ENCODE assay signal across 18 cellular contexts in genomic region chr3:157363393-157363792, GRCh38.
DNase-seq lines count a peak whose midpoint lies in the region; TF ChIP-seq lines count a peak whose summit lies in the region.
"Had no signal": no experiment of that assay in that cellular context is flagged by ENCODE, and none has a peak within 500 bp of the region (broad histone marks: within the 10 kb centered on the region; RNA-seq: fewer than 3 reads in every experiment).

No MANE protein-coding gene starts in this region.

- 89% methylated on average over 3 of the region's 3 CpGs for WGBS in smooth muscle cell (ENCODE audit: low lambda C conversion rate)

- peak overlapping the region; percentile 48 for H3K9ac ChIP-seq in adipocyte (ENCODE audit: low read length)
- H3K9ac ChIP-seq in fibroblast of lung (ENCODE audit: insufficient read depth, low read length), result no peak overlapping the region
- no peak overlapping the region for H3K9ac ChIP-seq in smooth muscle cell (ENCODE audit: low read depth)

- H3K4me1 ChIP-seq in ACC112 (ENCODE audit: control insufficient read depth, insufficient read depth, low read length, unreplicated experiment) (peaks cover 68% of the 10 kb centered on the region), adipocyte (ENCODE audit: control insufficient read depth, insufficient read depth, low read length) (peaks cover 61% of the 10 kb centered on the region), fibroblast of lung (ENCODE audit: control insufficient read depth, extremely low read depth, insufficient read depth, low read length) (peaks cover 2% of the 10 kb centered on the region), osteoblast (ENCODE audit: insufficient read depth, low read length) (peaks cover 37% of the 10 kb centered on the region), smooth muscle cell (ENCODE audit: low read depth) (peaks cover 4% of the 10 kb centered on the region)

- intact Hi-C loops in activated CD4-positive, alpha-beta memory T cell treated with anti-CD3 and anti-CD28 coated beads for 36 hours (cut with micrococcal nuclease), result no loop called here

- H3K36me3 ChIP-seq in ACC112 (ENCODE audit: insufficient read depth, low read length), result no peaks in the 10 kb centered on the region
- no peaks in the 10 kb centered on the region for H3K36me3 ChIP-seq in adipocyte (ENCODE audit: control insufficient read depth, insufficient read depth, low read length, severe bottlenecking)
- no peaks in the 10 kb centered on the region for H3K36me3 ChIP-seq in fibroblast of lung (ENCODE audit: control insufficient read depth, insufficient read depth, low read length)
- H3K36me3 ChIP-seq in osteoblast (ENCODE audit: insufficient read depth, low read length), result peaks cover 10% of the 10 kb centered on the region
- H3K36me3 ChIP-seq in smooth muscle cell (ENCODE audit: low read depth), result no peaks in the 10 kb centered on the region

- H3K27me3 ChIP-seq in ACC112 (ENCODE audit: insufficient read depth, low read length) (no peaks in the 10 kb centered on the region), adipocyte (replicated peaks; ENCODE audit: control insufficient read depth, insufficient read depth, low read length) (no peaks in the 10 kb centered on the region), fibroblast of lung (ENCODE audit: control insufficient read depth, insufficient read depth, low read length) (no peaks in the 10 kb centered on the region), osteoblast (ENCODE audit: insufficient read depth, low read length) (no peaks in the 10 kb centered on the region), smooth muscle cell (ENCODE audit: low read depth) (no peaks in the 10 kb centered on the region)

- no peaks in the 10 kb centered on the region for H3K79me2 ChIP-seq in ACC112 (ENCODE audit: control insufficient read depth, insufficient read depth, low read length, unreplicated experiment)
- no peaks in the 10 kb centered on the region for H3K79me2 ChIP-seq in fibroblast of lung (ENCODE audit: control insufficient read depth, insufficient read depth, low read length)
- peaks cover 2% of the 10 kb centered on the region for H3K79me2 ChIP-seq in osteoblast (ENCODE audit: insufficient read depth, low read length)
- no peaks in the 10 kb centered on the region for H3K79me2 ChIP-seq in smooth muscle cell (ENCODE audit: low read depth)

- POLR2A ChIA-PET in activated CD4-positive, alpha-beta memory T cell treated with anti-CD3 and anti-CD28 coated beads for 36 hours (lab: Charles Lee), result interaction anchor here (0.6 kb wide), 1 partner anchor 44 kb away, joined by 3 read pairs; no protein-coding TSS in a partner anchor

- CTCF ChIA-PET in activated CD4-positive, alpha-beta memory T cell treated with anti-CD3 and anti-CD28 coated beads for 36 hours (lab: Charles Lee), result interaction anchor here (0.6 kb wide), 1 partner anchor 163 kb away, joined by 3 read pairs; no protein-coding TSS in a partner anchor

- peak; percentile 43 for DNase-seq in adipocyte (ENCODE audit: low read depth)
- peak in 1 of 2 donors; percentile 51 for DNase-seq in fibroblast of lung (ENCODE audit: low read depth in 2 of 2)
- DNase-seq in osteoblast (ENCODE audit: insufficient read length, low spot score, missing footprints), result no peak
- no peak for DNase-seq in DMS153 (lab: John Stamatoyannopoulos, UW)
- no peak for DNase-seq in activated CD4-positive, alpha-beta memory T cell treated with anti-CD3 and anti-CD28 coated beads for 36 hours
- no peak for DNase-seq in NCI-H446 treated with DMSO at 0.1 percent for 48 hours (lab: John Stamatoyannopoulos, UW)
- no peak for DNase-seq in smooth muscle cell (lab: John Stamatoyannopoulos, UW; ENCODE audit: unreplicated experiment)
- DNase-seq: 8988T; C1 segment of cervical spinal cord; Calu3; CD4-positive, alpha-beta T cell; DMS 273 treated with DMSO at 0.1 percent for 48 hours; DMS79; H7 had no signal

- no peaks in the 10 kb centered on the region for H3K27me3 Mint-ChIP-seq in activated CD4-positive, alpha-beta memory T cell treated with anti-CD3 and anti-CD28 coated beads for 36 hours
- H3K27me3 Mint-ChIP-seq: B cell; CD4-positive, alpha-beta T cell had no signal

- no peak overlapping the region for H3K4me3 Mint-ChIP-seq in activated CD4-positive, alpha-beta memory T cell treated with anti-CD3 and anti-CD28 coated beads for 36 hours
- H3K4me3 Mint-ChIP-seq: B cell; CD4-positive, alpha-beta T cell; GM23338 had no signal

- H3K9me3 ChIP-seq in adipocyte (ENCODE audit: control insufficient read depth, low read length) (no peaks in the 10 kb centered on the region), fibroblast of lung (ENCODE audit: control insufficient read depth, insufficient read depth, low read depth, low read length) (no peaks in the 10 kb centered on the region), osteoblast (ENCODE audit: low read depth, low read length) (no peaks in the 10 kb centered on the region), smooth muscle cell (replicated peaks; ENCODE audit: low read depth) (no peaks in the 10 kb centered on the region)

- H3K4me3 ChIP-seq in ACC112 (ENCODE audit: low read depth, low read length) (peak overlapping the region; percentile 57), adipocyte (ENCODE audit: low read length) (peak overlapping the region; percentile 14), fibroblast of lung (replicated peaks in 1 of 4; ENCODE audit: control extremely low read depth in 1 of 4, insufficient read depth in 1 of 4, low read depth in 3 of 4, low read length in 4 of 4) (peak overlapping the region in 1 of 4 experiments; percentile 32), osteoblast (ENCODE audit: insufficient read depth, low read length) (no peak overlapping the region), smooth muscle cell (no peak overlapping the region)
- H3K4me3 ChIP-seq: GM12878, GM23338 had no signal

- H3F3A ChIP-seq in smooth muscle cell (ENCODE audit: low read depth), result no peaks in the 10 kb centered on the region

- H3K4me2 ChIP-seq in fibroblast of lung (ENCODE audit: extremely low read depth, insufficient read depth, low read length) (peak overlapping the region; percentile 65), osteoblast (ENCODE audit: insufficient read depth, low read length) (no peak overlapping the region), smooth muscle cell (no peak overlapping the region)
- H3K4me2 ChIP-seq: GM23338 had no signal

- no peaks in the 10 kb centered on the region for H3K4me1 Mint-ChIP-seq in activated CD4-positive, alpha-beta memory T cell treated with anti-CD3 and anti-CD28 coated beads for 36 hours (ENCODE audit: low read depth)
- H3K4me1 Mint-ChIP-seq: B cell had no signal

- H3K36me3 Mint-ChIP-seq in activated CD4-positive, alpha-beta memory T cell treated with anti-CD3 and anti-CD28 coated beads for 36 hours, result no peaks in the 10 kb centered on the region

- no peaks in the 10 kb centered on the region for H3K9me3 Mint-ChIP-seq in activated CD4-positive, alpha-beta memory T cell treated with anti-CD3 and anti-CD28 coated beads for 36 hours
- H3K9me3 Mint-ChIP-seq: CD4-positive, alpha-beta T cell; GM23338 had no signal

- H3K27ac Mint-ChIP-seq in activated CD4-positive, alpha-beta memory T cell treated with anti-CD3 and anti-CD28 coated beads for 36 hours, result no peak overlapping the region
- H3K27ac Mint-ChIP-seq: B cell; CD4-positive, alpha-beta T cell; GM23338 had no signal

- H4K20me1 ChIP-seq in fibroblast of lung (ENCODE audit: control insufficient read depth, extremely low read depth, insufficient read depth, low read length), result no peaks in the 10 kb centered on the region
- H4K20me1 ChIP-seq in osteoblast (ENCODE audit: insufficient read depth, low read length), result no peaks in the 10 kb centered on the region
- no peaks in the 10 kb centered on the region for H4K20me1 ChIP-seq in smooth muscle cell (ENCODE audit: low read depth)

- H2AFZ ChIP-seq in ACC112 (ENCODE audit: low read length, unreplicated experiment) (peak overlapping the region; percentile 82), fibroblast of lung (ENCODE audit: low read length) (peak overlapping the region; percentile 44), osteoblast (ENCODE audit: low read length) (no peak overlapping the region), smooth muscle cell (ENCODE audit: low read depth) (no peak overlapping the region)
- H2AFZ ChIP-seq: GM23338 had no signal

- H3K27ac ChIP-seq in ACC112 (ENCODE audit: low read depth, low read length) (peak overlapping the region; percentile 40), fibroblast of lung (ENCODE audit: insufficient read depth, low read length) (no peak overlapping the region), osteoblast (ENCODE audit: low read depth, low read length) (peak overlapping the region; percentile 7), smooth muscle cell (ENCODE audit: low read depth) (no peak overlapping the region)

- no peak for TF ChIP-seq CTCF in fibroblast of lung (conservative IDR thresholded peaks at IDR 0.05 in 1 of 2, IDR thresholded peaks at IDR 0.05 in 1 of 2; ENCODE audit: low read depth in 1 of 2, low read length in 2 of 2)
- no peak for TF ChIP-seq CTCF in osteoblast (IDR thresholded peaks at IDR 0.05; ENCODE audit: extremely low read depth, low read depth, low read length)
- no peak for TF ChIP-seq CTCF in smooth muscle cell (IDR thresholded peaks at IDR 0.05; ENCODE audit: borderline replicate concordance, insufficient read depth, poor library complexity, severe bottlenecking)

Comparison
In these comparisons a context has a peak if more than half of its experiments do, and no peak if none do; other contexts are left out.
1. H2AFZ ChIP-seq: peak in ACC112 (single experiment) and fibroblast of lung (single experiment); none in osteoblast (single experiment) and smooth muscle cell (single experiment).
2. H3K27ac ChIP-seq: peak in ACC112 (single experiment) and osteoblast (single experiment); none in fibroblast of lung (single experiment) and smooth muscle cell (single experiment).
3. H3K4me3 ChIP-seq: peak in ACC112 (single experiment) and adipocyte (single experiment); none in osteoblast (single experiment) and smooth muscle cell (single experiment).